ENCODE assay signal across 8 cellular contexts in the genomic region with DNA sequence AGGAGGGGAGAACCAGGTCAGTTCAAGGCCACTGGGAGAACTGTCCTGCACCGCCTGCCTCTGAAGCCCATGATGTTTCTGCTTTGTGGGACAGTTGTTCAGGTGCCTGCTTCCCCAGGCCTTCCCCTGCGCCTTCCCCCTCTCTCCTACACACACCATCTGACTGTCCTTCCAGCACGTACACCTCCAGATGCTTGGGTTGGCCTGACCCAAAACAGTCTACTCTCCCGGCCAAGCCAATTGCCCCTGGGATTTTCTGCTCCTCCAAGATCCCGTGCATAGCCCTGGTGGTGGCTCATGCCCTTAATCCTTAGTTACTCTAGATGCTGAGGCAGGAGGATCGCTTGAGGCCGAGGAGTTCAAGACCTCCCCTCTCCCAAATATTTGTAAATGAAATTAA. TPM values are rescaled to one million over a fixed set of nuclear protein-coding genes. Genes with fewer than 3 reads are reported as not detected.
DNase-seq lines count a peak whose midpoint lies in the region; ATAC-seq and TF ChIP-seq lines count a peak whose summit lies in the region.

No MANE protein-coding gene starts in this region.

- no peak overlapping the region for H4K91ac ChIP-seq in neuronal stem cell (ENCODE audit: low read depth, low read length, poor library complexity)

- H3K18ac ChIP-seq in neuronal stem cell (ENCODE audit: low read length), result no peak overlapping the region

- no peak overlapping the region for H3K9ac ChIP-seq in neuronal stem cell (ENCODE audit: low read depth, low read length, poor library complexity)

- ATAC-seq in HG03108 (IDR thresholded peaks at IDR 0.05; ENCODE audit: unreplicated experiment), result no peak

- peak overlapping the region; percentile 98 for H2AFZ ChIP-seq in neuronal stem cell (ENCODE audit: low read length)

- peak overlapping the region; percentile 74 to 83 for H3K4me3 Mint-ChIP-seq in CD14-positive monocyte

- H3K4me2 ChIP-seq in neuronal stem cell (ENCODE audit: insufficient read depth, low read length, poor library complexity, severe bottlenecking), result no peak overlapping the region

- peaks cover 0 to 6% (median 0%) of the 10 kb centered on the region in 7 donors for H3K9me3 Mint-ChIP-seq in CD14-positive monocyte

- TF ChIP-seq CTCF in CD14-positive monocyte (IDR thresholded peaks at IDR 0.05), result no peak

- intact Hi-C loops in CD14-positive monocyte (cut with micrococcal nuclease), result no loop called here

- no peak overlapping the region for H2BK15ac ChIP-seq in neuronal stem cell (ENCODE audit: low read length)

- peak overlapping the region; percentile 28 for H2AK5ac ChIP-seq in neuronal stem cell (ENCODE audit: low read depth, low read length)

- H3K9me3 ChIP-seq in MG63 (no peaks in the 10 kb centered on the region), neuronal stem cell (replicated peaks in 1 of 2; ENCODE audit: control insufficient read depth in 2 of 2, insufficient read depth in 1 of 2, low read depth in 1 of 2, low read length in 2 of 2) (no peaks in the 10 kb centered on the region)
- H3K9me3 ChIP-seq in effector memory CD4-positive, alpha-beta T cell (ENCODE audit: control insufficient read depth, low read length), result no peaks in the 10 kb centered on the region

- H2BK5ac ChIP-seq in neuronal stem cell (ENCODE audit: low read length), result no peak overlapping the region

- peaks cover 33% of the 10 kb centered on the region for H3K4me1 Mint-ChIP-seq in CD14-positive monocyte

- H3K79me1 ChIP-seq in neuronal stem cell (ENCODE audit: low read depth, low read length), result no peaks in the 10 kb centered on the region

- H3K27me3 Mint-ChIP-seq in CD14-positive monocyte (ENCODE audit: low read depth in 3 of 3), result peaks cover 0 to 20% (median 19%) of the 10 kb centered on the region in 3 donors

- H3K4ac ChIP-seq in neuronal stem cell (ENCODE audit: low read length), result no peak overlapping the region

- H3K27ac Mint-ChIP-seq in CD14-positive monocyte, result peak overlapping the region in 5 of 7 donors; percentile 59 to 89 (median 81)

- no CpG with 5 or more reads among the region's 7 CpGs for WGBS in neuronal stem cell (ENCODE audit: extremely low coverage in 2 of 2, insufficient read length in 2 of 2, insufficient replicate concordance in 1 of 2), 2 donors

- H4K8ac ChIP-seq in neuronal stem cell (ENCODE audit: low read depth, low read length), result no peak overlapping the region

- H3K23ac ChIP-seq in neuronal stem cell (ENCODE audit: low read depth, low read length, poor library complexity), result no peak overlapping the region

- peak overlapping the region; percentile 2 for H2BK12ac ChIP-seq in neuronal stem cell (ENCODE audit: low read length)

- peak overlapping the region; percentile 75 for H3K27ac ChIP-seq in effector memory CD4-positive, alpha-beta T cell (ENCODE audit: insufficient read depth, low read length, poor library complexity, severe bottlenecking)
- no peak overlapping the region for H3K27ac ChIP-seq in neuronal stem cell (replicated peaks; ENCODE audit: low read length)

- DNase-seq in CD14-positive monocyte (ENCODE audit: low spot score) (no peak), MG63 (no peak), neuronal stem cell (ENCODE audit: low spot score) (no peak), occipital lobe (lab: John Stamatoyannopoulos, UW) (no peak), NAMALWA (ENCODE audit: low spot score) (no peak)
- no peak for DNase-seq in effector memory CD4-positive, alpha-beta T cell
- DNase-seq in central memory CD4-positive, alpha-beta T cell, result no peak

- H3K27me3 ChIP-seq in MG63 (no peaks in the 10 kb centered on the region), neuronal stem cell (ENCODE audit: control insufficient read depth in 3 of 3, insufficient read depth in 3 of 3, low read depth in 1 of 3, low read length in 3 of 3) (peaks cover 0 to 36% (median 6%) of the 10 kb centered on the region in 3 experiments)
- no peaks in the 10 kb centered on the region for H3K27me3 ChIP-seq in effector memory CD4-positive, alpha-beta T cell (replicated peaks; ENCODE audit: control insufficient read depth, insufficient read depth, low read length, poor library complexity, severe bottlenecking)

- peak overlapping the region; percentile 89 for H3K4me3 ChIP-seq in MG63
- H3K4me3 ChIP-seq in effector memory CD4-positive, alpha-beta T cell (ENCODE audit: insufficient read depth, low read depth, low read length, poor library complexity, severe bottlenecking), result no peak overlapping the region
- H3K4me3 ChIP-seq in neuronal stem cell (ENCODE audit: low read length in 2 of 2), result peak overlapping the region in 1 of 2 donors; percentile 62

- peaks cover 14% of the 10 kb centered on the region for H3K4me1 ChIP-seq in effector memory CD4-positive, alpha-beta T cell (ENCODE audit: control insufficient read depth, insufficient read depth, low read length, poor library complexity, severe bottlenecking)
- peaks cover 5 to 7% of the 10 kb centered on the region in 2 donors for H3K4me1 ChIP-seq in neuronal stem cell (ENCODE audit: control insufficient read depth in 2 of 2, insufficient read depth in 1 of 2, low read depth in 1 of 2, low read length in 2 of 2)

- peaks cover 23% of the 10 kb centered on the region for H3K36me3 ChIP-seq in MG63
- H3K36me3 ChIP-seq in effector memory CD4-positive, alpha-beta T cell (ENCODE audit: control insufficient read depth, insufficient read depth, low read length), result no peaks in the 10 kb centered on the region
- peaks cover 0 to 3% of the 10 kb centered on the region in 2 donors for H3K36me3 ChIP-seq in neuronal stem cell (replicated peaks in 1 of 2; ENCODE audit: control insufficient read depth in 2 of 2, insufficient read depth in 2 of 2, low read length in 2 of 2)

- H3K36me3 Mint-ChIP-seq in CD14-positive monocyte, result peaks cover 10 to 15% of the 10 kb centered on the region in 2 donors

- H2BK120ac ChIP-seq in neuronal stem cell (ENCODE audit: low read depth, low read length), result no peak overlapping the region

- no peak overlapping the region for H3K14ac ChIP-seq in neuronal stem cell (ENCODE audit: low read length)

RNA-seq across cellular contexts. Expression of a gene that starts 0.7 kb away (rescaled TPM):
- polyA plus RNA-seq in CD14-positive monocyte, result 10 to 100 TPM; 20.6 to 21.2 TPM
- 53.6 and 69.2 TPM in 2 replicates for total RNA-seq in MG63 (2014; rRNA removed; shearing (Covaris generic); ENCODE audit: low replicate concordance)
- polyA plus RNA-seq in neuronal stem cell (2013, experiment 1 of 2), result 8.9 TPM
- 8.5 TPM for polyA plus RNA-seq in neuronal stem cell (2013, experiment 2 of 2)
- 24.2 TPM for total RNA-seq in occipital lobe

RNA-seq across cellular contexts. Expression of a gene that starts 9.3 kb away (rescaled TPM):
- not detected for polyA plus RNA-seq in CD14-positive monocyte
- not detected in 2 replicates for total RNA-seq in MG63 (2014; rRNA removed; shearing (Covaris generic); ENCODE audit: low replicate concordance)
- polyA plus RNA-seq in neuronal stem cell (2013, experiment 1 of 2), result not detected
- 0.04 TPM for polyA plus RNA-seq in neuronal stem cell (2013, experiment 2 of 2)
- not detected for total RNA-seq in occipital lobe

RNA-seq across cellular contexts. Expression of a gene that starts 30.3 kb away (rescaled TPM):
- polyA plus RNA-seq in CD14-positive monocyte, result not detected
- not detected in 2 replicates for total RNA-seq in MG63 (2014; rRNA removed; shearing (Covaris generic); ENCODE audit: low replicate concordance)
- 1.8 TPM for polyA plus RNA-seq in neuronal stem cell (2013, experiment 1 of 2)
- polyA plus RNA-seq in neuronal stem cell (2013, experiment 2 of 2), result 2.2 TPM
- total RNA-seq in occipital lobe, result 2.0 TPM

RNA-seq across cellular contexts. Expression of a gene that starts 52.0 kb away (rescaled TPM):
- 1 to 10 TPM; 2.8 to 5.5 TPM for polyA plus RNA-seq in CD14-positive monocyte
- total RNA-seq in MG63 (2014; rRNA removed; shearing (Covaris generic); ENCODE audit: low replicate concordance), result 8.9 and 24.5 TPM in 2 replicates
- 12.5 TPM for polyA plus RNA-seq in neuronal stem cell (2013, experiment 1 of 2)
- 13.0 TPM for polyA plus RNA-seq in neuronal stem cell (2013, experiment 2 of 2)
- 1.9 TPM for total RNA-seq in occipital lobe

RNA-seq across cellular contexts. Expression of a gene that starts 54.6 kb away (rescaled TPM):
- polyA plus RNA-seq in CD14-positive monocyte, result not detected
- total RNA-seq in MG63 (2014; rRNA removed; shearing (Covaris generic); ENCODE audit: low replicate concordance), result not detected in 2 replicates
- 0.04 TPM for polyA plus RNA-seq in neuronal stem cell (2013, experiment 1 of 2)
- 0.07 TPM for polyA plus RNA-seq in neuronal stem cell (2013, experiment 2 of 2)
- total RNA-seq in occipital lobe, result 0.31 TPM
